ENCODE assay signal across 1 cellular context in the genomic region with DNA sequence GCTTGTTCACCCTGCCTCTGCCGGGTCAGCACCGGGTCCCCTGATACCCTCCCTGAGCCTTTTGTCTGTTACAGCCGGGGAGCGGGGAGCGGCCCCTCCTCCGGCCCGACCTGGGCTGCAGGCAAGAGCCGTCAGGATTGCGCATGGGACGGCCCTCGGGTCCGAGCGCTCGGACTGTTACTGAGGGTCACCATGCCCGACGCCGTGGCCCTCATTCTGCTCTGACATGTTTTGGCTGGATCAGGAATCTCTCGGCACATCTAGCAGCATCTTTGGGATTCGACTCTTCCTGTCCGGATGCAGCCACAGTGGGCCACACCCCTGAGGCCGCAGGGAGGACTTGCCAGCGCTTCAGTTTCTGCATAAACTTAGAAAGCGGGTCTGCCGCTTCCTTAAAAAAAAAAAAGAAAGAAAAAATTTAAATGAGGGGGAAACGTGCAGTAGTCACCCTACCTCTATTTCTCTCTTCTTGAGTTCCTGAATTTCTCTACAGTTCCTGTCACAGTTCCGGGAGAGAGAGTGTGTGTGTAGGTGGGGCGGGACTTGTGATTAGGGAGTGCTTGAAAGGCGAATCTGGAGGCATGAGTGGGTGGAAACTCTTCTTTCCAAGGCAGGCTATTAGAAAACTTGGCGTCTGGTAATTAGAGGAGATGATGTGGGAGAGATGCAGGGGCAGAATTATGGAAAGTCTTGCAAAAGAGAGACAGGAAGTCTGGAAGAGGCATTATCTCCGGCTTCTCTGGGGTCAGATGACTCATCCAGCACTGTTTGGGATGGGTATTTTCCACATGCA.
TF ChIP-seq lines count a peak whose summit lies in the region.

No MANE protein-coding gene starts in this region.

TF ChIP-seq in K562, 482 proteins besides CTCF, POLR2A, EP300 and RAD21 (continued from another document and continues in another):
- TF ChIP-seq NR2C1 (IDR thresholded peaks at IDR 0.05) (peak; percentile 53; the same call in 1 of the 2 replicates), NR2C1 (tag; IDR thresholded peaks at IDR 0.05) (peak; percentile 60; the same call in 1 of the 2 replicates), TOE1 (IDR thresholded peaks at IDR 0.05; ENCODE audit: borderline replicate concordance) (no peak), TOE1 (CRISPR knock-in tag; IDR thresholded peaks at IDR 0.05; ENCODE audit: borderline replicate concordance, low read depth) (no peak), ZNF184 (CRISPR knock-in tag; IDR thresholded peaks at IDR 0.05) (no peak), MEF2A (IDR thresholded peaks at IDR 0.05; ENCODE audit: control insufficient read depth, low read depth, low read length) (no peak), C11orf30 (IDR thresholded peaks at IDR 0.05; ENCODE audit: low read depth) (peak; percentile 15; the same call in 1 of the 2 replicates), ZNF354B (CRISPR knock-in tag; IDR thresholded peaks at IDR 0.05) (no peak), KAT7 (CRISPR knock-in tag; IDR thresholded peaks at IDR 0.05; ENCODE audit: borderline replicate concordance) (no peak), PYGO2 (tag; IDR thresholded peaks at IDR 0.05) (no peak), KAT2B (IDR thresholded peaks at IDR 0.05; ENCODE audit: low read depth, low read length) (no peak), BACH1 (tag; IDR thresholded peaks at IDR 0.05) (no peak), HDAC2 (IDR thresholded peaks at IDR 0.05) (no peak), ZBTB7A (IDR thresholded peaks at IDR 0.05; ENCODE audit: borderline replicate concordance, control insufficient read depth, low read depth, low read length) (no peak), NRF1 (conservative IDR thresholded peaks at IDR 0.05 in 1 of 2, IDR thresholded peaks at IDR 0.05 in 1 of 2) (0 out of 4 replicates have a peak, but pooled peaks of 1 of the 2 experiments have one; percentile 4), STAT5A (IDR thresholded peaks at IDR 0.05; ENCODE audit: borderline replicate concordance, low read length) (no peak), PHTF2 (CRISPR knock-in tag; IDR thresholded peaks at IDR 0.05) (no peak), BHLHE40 (IDR thresholded peaks at IDR 0.05; ENCODE audit: low read length) (peak; percentile 24; the same call in 1 of the 2 replicates), SIX5 (IDR thresholded peaks at IDR 0.05; ENCODE audit: borderline replicate concordance in 1 of 2, insufficient read depth in 1 of 2, low read depth in 1 of 2, low read length in 2 of 2) (no peak), ZBTB1 (CRISPR knock-in tag; IDR thresholded peaks at IDR 0.05; ENCODE audit: borderline replicate concordance, low read depth) (no peak)
- TF ChIP-seq, protein P1, sequence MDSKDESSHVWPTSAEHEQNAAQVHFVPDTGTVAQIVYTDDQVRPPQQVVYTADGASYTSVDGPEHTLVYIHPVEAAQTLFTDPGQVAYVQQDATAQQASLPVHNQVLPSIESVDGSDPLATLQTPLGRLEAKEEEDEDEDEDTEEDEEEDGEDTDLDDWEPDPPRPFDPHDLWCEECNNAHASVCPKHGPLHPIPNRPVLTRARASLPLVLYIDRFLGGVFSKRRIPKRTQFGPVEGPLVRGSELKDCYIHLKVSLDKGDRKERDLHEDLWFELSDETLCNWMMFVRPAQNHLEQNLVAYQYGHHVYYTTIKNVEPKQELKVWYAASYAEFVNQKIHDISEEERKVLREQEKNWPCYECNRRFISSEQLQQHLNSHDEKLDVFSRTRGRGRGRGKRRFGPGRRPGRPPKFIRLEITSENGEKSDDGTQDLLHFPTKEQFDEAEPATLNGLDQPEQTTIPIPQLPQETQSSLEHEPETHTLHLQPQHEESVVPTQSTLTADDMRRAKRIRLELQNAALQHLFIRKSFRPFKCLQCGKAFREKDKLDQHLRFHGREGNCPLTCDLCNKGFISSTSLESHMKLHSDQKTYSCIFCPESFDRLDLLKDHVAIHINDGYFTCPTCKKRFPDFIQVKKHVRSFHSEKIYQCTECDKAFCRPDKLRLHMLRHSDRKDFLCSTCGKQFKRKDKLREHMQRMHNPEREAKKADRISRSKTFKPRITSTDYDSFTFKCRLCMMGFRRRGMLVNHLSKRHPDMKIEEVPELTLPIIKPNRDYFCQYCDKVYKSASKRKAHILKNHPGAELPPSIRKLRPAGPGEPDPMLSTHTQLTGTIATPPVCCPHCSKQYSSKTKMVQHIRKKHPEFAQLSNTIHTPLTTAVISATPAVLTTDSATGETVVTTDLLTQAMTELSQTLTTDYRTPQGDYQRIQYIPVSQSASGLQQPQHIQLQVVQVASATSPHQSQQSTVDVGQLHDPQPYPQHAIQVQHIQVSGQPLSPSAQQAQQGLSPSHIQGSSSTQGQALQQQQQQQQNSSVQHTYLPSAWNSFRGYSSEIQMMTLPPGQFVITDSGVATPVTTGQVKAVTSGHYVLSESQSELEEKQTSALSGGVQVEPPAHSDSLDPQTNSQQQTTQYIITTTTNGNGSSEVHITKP (IDR thresholded peaks at IDR 0.05; ENCODE audit: partially characterized antibody) = no peak
- TF ChIP-seq, protein P2, sequence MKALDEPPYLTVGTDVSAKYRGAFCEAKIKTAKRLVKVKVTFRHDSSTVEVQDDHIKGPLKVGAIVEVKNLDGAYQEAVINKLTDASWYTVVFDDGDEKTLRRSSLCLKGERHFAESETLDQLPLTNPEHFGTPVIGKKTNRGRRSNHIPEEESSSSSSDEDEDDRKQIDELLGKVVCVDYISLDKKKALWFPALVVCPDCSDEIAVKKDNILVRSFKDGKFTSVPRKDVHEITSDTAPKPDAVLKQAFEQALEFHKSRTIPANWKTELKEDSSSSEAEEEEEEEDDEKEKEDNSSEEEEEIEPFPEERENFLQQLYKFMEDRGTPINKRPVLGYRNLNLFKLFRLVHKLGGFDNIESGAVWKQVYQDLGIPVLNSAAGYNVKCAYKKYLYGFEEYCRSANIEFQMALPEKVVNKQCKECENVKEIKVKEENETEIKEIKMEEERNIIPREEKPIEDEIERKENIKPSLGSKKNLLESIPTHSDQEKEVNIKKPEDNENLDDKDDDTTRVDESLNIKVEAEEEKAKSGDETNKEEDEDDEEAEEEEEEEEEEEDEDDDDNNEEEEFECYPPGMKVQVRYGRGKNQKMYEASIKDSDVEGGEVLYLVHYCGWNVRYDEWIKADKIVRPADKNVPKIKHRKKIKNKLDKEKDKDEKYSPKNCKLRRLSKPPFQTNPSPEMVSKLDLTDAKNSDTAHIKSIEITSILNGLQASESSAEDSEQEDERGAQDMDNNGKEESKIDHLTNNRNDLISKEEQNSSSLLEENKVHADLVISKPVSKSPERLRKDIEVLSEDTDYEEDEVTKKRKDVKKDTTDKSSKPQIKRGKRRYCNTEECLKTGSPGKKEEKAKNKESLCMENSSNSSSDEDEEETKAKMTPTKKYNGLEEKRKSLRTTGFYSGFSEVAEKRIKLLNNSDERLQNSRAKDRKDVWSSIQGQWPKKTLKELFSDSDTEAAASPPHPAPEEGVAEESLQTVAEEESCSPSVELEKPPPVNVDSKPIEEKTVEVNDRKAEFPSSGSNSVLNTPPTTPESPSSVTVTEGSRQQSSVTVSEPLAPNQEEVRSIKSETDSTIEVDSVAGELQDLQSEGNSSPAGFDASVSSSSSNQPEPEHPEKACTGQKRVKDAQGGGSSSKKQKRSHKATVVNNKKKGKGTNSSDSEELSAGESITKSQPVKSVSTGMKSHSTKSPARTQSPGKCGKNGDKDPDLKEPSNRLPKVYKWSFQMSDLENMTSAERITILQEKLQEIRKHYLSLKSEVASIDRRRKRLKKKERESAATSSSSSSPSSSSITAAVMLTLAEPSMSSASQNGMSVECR (CRISPR knock-in tag; IDR thresholded peaks at IDR 0.05) = no peak; the same call in 1 of the 2 replicates
- TF ChIP-seq, protein P3, sequence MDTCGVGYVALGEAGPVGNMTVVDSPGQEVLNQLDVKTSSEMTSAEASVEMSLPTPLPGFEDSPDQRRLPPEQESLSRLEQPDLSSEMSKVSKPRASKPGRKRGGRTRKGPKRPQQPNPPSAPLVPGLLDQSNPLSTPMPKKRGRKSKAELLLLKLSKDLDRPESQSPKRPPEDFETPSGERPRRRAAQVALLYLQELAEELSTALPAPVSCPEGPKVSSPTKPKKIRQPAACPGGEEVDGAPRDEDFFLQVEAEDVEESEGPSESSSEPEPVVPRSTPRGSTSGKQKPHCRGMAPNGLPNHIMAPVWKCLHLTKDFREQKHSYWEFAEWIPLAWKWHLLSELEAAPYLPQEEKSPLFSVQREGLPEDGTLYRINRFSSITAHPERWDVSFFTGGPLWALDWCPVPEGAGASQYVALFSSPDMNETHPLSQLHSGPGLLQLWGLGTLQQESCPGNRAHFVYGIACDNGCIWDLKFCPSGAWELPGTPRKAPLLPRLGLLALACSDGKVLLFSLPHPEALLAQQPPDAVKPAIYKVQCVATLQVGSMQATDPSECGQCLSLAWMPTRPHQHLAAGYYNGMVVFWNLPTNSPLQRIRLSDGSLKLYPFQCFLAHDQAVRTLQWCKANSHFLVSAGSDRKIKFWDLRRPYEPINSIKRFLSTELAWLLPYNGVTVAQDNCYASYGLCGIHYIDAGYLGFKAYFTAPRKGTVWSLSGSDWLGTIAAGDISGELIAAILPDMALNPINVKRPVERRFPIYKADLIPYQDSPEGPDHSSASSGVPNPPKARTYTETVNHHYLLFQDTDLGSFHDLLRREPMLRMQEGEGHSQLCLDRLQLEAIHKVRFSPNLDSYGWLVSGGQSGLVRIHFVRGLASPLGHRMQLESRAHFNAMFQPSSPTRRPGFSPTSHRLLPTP (IDR thresholded peaks at IDR 0.05; ENCODE audit: borderline replicate concordance, extremely low read depth, insufficient read length) = no peak
- TF ChIP-seq, protein P4, sequence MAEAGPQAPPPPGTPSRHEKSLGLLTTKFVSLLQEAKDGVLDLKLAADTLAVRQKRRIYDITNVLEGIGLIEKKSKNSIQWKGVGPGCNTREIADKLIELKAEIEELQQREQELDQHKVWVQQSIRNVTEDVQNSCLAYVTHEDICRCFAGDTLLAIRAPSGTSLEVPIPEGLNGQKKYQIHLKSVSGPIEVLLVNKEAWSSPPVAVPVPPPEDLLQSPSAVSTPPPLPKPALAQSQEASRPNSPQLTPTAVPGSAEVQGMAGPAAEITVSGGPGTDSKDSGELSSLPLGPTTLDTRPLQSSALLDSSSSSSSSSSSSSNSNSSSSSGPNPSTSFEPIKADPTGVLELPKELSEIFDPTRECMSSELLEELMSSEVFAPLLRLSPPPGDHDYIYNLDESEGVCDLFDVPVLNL (CRISPR knock-in tag; IDR thresholded peaks at IDR 0.05; ENCODE audit: low read depth) = no peak
- TF ChIP-seq, protein P5, sequence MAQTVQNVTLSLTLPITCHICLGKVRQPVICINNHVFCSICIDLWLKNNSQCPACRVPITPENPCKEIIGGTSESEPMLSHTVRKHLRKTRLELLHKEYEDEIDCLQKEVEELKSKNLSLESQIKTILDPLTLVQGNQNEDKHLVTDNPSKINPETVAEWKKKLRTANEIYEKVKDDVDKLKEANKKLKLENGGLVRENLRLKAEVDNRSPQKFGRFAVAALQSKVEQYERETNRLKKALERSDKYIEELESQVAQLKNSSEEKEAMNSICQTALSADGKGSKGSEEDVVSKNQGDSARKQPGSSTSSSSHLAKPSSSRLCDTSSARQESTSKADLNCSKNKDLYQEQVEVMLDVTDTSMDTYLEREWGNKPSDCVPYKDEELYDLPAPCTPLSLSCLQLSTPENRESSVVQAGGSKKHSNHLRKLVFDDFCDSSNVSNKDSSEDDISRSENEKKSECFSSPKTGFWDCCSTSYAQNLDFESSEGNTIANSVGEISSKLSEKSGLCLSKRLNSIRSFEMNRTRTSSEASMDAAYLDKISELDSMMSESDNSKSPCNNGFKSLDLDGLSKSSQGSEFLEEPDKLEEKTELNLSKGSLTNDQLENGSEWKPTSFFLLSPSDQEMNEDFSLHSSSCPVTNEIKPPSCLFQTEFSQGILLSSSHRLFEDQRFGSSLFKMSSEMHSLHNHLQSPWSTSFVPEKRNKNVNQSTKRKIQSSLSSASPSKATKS (CRISPR knock-in tag; IDR thresholded peaks at IDR 0.05) = no peak
- TF ChIP-seq, protein P6, sequence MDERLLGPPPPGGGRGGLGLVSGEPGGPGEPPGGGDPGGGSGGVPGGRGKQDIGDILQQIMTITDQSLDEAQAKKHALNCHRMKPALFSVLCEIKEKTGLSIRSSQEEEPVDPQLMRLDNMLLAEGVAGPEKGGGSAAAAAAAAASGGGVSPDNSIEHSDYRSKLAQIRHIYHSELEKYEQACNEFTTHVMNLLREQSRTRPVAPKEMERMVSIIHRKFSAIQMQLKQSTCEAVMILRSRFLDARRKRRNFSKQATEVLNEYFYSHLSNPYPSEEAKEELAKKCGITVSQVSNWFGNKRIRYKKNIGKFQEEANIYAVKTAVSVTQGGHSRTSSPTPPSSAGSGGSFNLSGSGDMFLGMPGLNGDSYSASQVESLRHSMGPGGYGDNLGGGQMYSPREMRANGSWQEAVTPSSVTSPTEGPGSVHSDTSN (CRISPR knock-in tag; IDR thresholded peaks at IDR 0.05; ENCODE audit: low read depth) = no peak
- TF ChIP-seq, protein P6 (tag; conservative IDR thresholded peaks at IDR 0.05; ENCODE audit: low read depth) = peak; percentile 8; the same call in 1 of the 2 replicates
- TF ChIP-seq, protein P7, sequence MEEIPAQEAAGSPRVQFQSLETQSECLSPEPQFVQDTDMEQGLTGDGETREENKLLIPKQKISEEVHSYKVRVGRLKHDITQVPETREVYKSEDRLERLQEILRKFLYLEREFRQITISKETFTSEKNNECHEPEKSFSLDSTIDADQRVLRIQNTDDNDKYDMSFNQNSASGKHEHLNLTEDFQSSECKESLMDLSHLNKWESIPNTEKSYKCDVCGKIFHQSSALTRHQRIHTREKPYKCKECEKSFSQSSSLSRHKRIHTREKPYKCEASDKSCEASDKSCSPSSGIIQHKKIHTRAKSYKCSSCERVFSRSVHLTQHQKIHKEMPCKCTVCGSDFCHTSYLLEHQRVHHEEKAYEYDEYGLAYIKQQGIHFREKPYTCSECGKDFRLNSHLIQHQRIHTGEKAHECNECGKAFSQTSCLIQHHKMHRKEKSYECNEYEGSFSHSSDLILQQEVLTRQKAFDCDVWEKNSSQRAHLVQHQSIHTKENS (CRISPR knock-in tag; IDR thresholded peaks at IDR 0.05) = no peak
- TF ChIP-seq, protein P8, sequence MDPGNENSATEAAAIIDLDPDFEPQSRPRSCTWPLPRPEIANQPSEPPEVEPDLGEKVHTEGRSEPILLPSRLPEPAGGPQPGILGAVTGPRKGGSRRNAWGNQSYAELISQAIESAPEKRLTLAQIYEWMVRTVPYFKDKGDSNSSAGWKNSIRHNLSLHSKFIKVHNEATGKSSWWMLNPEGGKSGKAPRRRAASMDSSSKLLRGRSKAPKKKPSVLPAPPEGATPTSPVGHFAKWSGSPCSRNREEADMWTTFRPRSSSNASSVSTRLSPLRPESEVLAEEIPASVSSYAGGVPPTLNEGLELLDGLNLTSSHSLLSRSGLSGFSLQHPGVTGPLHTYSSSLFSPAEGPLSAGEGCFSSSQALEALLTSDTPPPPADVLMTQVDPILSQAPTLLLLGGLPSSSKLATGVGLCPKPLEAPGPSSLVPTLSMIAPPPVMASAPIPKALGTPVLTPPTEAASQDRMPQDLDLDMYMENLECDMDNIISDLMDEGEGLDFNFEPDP (CRISPR knock-in tag; IDR thresholded peaks at IDR 0.05) = no peak
- TF ChIP-seq, protein P9, sequence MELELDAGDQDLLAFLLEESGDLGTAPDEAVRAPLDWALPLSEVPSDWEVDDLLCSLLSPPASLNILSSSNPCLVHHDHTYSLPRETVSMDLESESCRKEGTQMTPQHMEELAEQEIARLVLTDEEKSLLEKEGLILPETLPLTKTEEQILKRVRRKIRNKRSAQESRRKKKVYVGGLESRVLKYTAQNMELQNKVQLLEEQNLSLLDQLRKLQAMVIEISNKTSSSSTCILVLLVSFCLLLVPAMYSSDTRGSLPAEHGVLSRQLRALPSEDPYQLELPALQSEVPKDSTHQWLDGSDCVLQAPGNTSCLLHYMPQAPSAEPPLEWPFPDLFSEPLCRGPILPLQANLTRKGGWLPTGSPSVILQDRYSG (tag; conservative IDR thresholded peaks at IDR 0.05; ENCODE audit: low read depth) = no peak
